1 cellular context compared by ENCODE assay signal in genomic region chr7:43143918-43144589, GRCh38.
TF ChIP-seq lines count a peak whose summit lies in the region.

No MANE protein-coding gene starts in this region.

TF ChIP-seq in H1, 55 proteins besides CTCF, POLR2A, EP300 and RAD21:
- no peak for TF ChIP-seq YY1 (IDR thresholded peaks at IDR 0.05; ENCODE audit: low read depth, low read length)
